In the genomic region with DNA sequence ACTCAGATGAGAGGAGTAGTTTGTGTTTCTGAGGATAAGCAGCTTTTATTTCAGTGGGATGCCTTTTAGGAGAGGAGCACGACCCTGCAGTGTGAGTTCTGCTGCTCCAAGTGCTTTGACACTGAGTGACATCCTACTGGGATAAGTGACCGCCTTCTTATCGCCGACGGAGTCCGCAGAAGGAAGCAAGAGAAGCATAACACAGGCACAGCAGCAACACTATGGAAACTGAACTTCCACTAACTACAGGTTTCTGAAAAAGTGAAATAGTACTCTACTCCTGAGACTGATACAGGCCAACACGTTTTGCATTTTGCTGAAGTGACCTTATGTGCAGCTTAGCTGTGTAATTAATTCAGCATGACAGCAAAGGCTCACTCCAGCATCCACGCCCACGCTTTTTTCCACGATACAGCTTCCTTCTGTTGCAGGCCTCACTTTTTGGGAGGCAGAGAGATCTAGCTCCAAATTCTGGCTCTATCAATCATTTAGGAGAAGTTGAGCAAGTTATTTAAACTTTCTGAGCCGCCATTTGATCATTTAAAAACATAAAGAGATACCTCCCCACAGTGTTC, we compare ENCODE assay signal across 11 cellular contexts.
DNase-seq lines count a peak whose midpoint lies in the region; ATAC-seq and TF ChIP-seq lines count a peak whose summit lies in the region.
"Had no signal": no experiment of that assay in that cellular context is flagged by ENCODE, and none has a peak within 500 bp of the region (broad histone marks: within the 10 kb centered on the region; RNA-seq: fewer than 3 reads in every experiment).

No MANE protein-coding gene starts in this region.

- TF ChIP-seq CTCF in glutamatergic neuron (IDR thresholded peaks at IDR 0.05; ENCODE audit: partially characterized antibody, unreplicated experiment), result no peak

- peak overlapping the region; percentile 20 for H3K4me3 Mint-ChIP-seq in activated T-helper 17 cell treated with anti-CD3 and anti-CD28 coated beads, Interleukin-2, amount 50 U/mL, for 72 hours
- H3K4me3 Mint-ChIP-seq in glutamatergic neuron (ENCODE audit: unreplicated experiment), result no peak overlapping the region
- H3K4me3 Mint-ChIP-seq: memory B cell; T-helper 1 cell treated with Interleukin-12 subunit alpha and Interleukin-12 subunit beta and Interleukin-4 antibody, amounts not matched to agents 30 μg/mL and 1 μg/mL, for 36 hours had no signal

- no peak for ATAC-seq in activated T-helper 17 cell treated with anti-CD3 and anti-CD28 coated beads, Interleukin-2, amount 50 U/mL, for 72 hours (replicated peaks)
- ATAC-seq in sciatic nerve (peak; percentile 57), HG03565 (IDR thresholded peaks at IDR 0.05; ENCODE audit: unreplicated experiment) (no peak), GM18867 (IDR thresholded peaks at IDR 0.05; ENCODE audit: unreplicated experiment) (no peak)

- no peaks in the 10 kb centered on the region for H3K9me3 Mint-ChIP-seq in activated T-helper 17 cell treated with anti-CD3 and anti-CD28 coated beads, Interleukin-2, amount 50 U/mL, for 72 hours
- peaks cover 67% of the 10 kb centered on the region for H3K9me3 Mint-ChIP-seq in glutamatergic neuron (ENCODE audit: unreplicated experiment)
- H3K9me3 Mint-ChIP-seq: memory B cell; T-helper 1 cell treated with Interleukin-12 subunit alpha and Interleukin-12 subunit beta and Interleukin-4 antibody, amounts not matched to agents 30 μg/mL and 1 μg/mL, for 36 hours had no signal

- peaks cover 23% of the 10 kb centered on the region for H3K4me1 Mint-ChIP-seq in activated T-helper 17 cell treated with anti-CD3 and anti-CD28 coated beads, Interleukin-2, amount 50 U/mL, for 72 hours
- H3K4me1 Mint-ChIP-seq in glutamatergic neuron (ENCODE audit: low read depth, unreplicated experiment), result peaks cover 54% of the 10 kb centered on the region
- H3K4me1 Mint-ChIP-seq: memory B cell had no signal

- DNase-seq in GM03348 (ENCODE audit: low spot score), result peak; percentile 56
- DNase-seq in glutamatergic neuron, result no peak
- DNase-seq in sciatic nerve (ENCODE audit: low spot score), result no peak
- no peak for DNase-seq in NCI-H1092 (lab: John Stamatoyannopoulos, UW)
- DNase-seq in pons (ENCODE audit: low spot score), result no peak
- DNase-seq: NCI-H146 had no signal

- H3K36me3 Mint-ChIP-seq in activated T-helper 17 cell treated with anti-CD3 and anti-CD28 coated beads, Interleukin-2, amount 50 U/mL, for 72 hours (ENCODE audit: low read depth), result peaks cover 74% of the 10 kb centered on the region
- peaks cover 12% of the 10 kb centered on the region for H3K36me3 Mint-ChIP-seq in glutamatergic neuron (ENCODE audit: unreplicated experiment)
- H3K36me3 Mint-ChIP-seq: memory B cell had no signal

- intact Hi-C loops in sciatic nerve (cut with DNase I), result no loop called here

- H3K27ac Mint-ChIP-seq in activated T-helper 17 cell treated with anti-CD3 and anti-CD28 coated beads, Interleukin-2, amount 50 U/mL, for 72 hours, result no peak overlapping the region
- peak overlapping the region; percentile 72 for H3K27ac Mint-ChIP-seq in glutamatergic neuron (ENCODE audit: unreplicated experiment)
- H3K27ac Mint-ChIP-seq: memory B cell; T-helper 1 cell treated with Interleukin-12 subunit alpha and Interleukin-12 subunit beta and Interleukin-4 antibody, amounts not matched to agents 30 μg/mL and 1 μg/mL, for 36 hours had no signal

- no peaks in the 10 kb centered on the region for H3K27me3 Mint-ChIP-seq in activated T-helper 17 cell treated with anti-CD3 and anti-CD28 coated beads, Interleukin-2, amount 50 U/mL, for 72 hours
- peaks cover 48% of the 10 kb centered on the region for H3K27me3 Mint-ChIP-seq in glutamatergic neuron (ENCODE audit: unreplicated experiment)
